8 cellular contexts compared by ENCODE assay signal in the genomic region with DNA sequence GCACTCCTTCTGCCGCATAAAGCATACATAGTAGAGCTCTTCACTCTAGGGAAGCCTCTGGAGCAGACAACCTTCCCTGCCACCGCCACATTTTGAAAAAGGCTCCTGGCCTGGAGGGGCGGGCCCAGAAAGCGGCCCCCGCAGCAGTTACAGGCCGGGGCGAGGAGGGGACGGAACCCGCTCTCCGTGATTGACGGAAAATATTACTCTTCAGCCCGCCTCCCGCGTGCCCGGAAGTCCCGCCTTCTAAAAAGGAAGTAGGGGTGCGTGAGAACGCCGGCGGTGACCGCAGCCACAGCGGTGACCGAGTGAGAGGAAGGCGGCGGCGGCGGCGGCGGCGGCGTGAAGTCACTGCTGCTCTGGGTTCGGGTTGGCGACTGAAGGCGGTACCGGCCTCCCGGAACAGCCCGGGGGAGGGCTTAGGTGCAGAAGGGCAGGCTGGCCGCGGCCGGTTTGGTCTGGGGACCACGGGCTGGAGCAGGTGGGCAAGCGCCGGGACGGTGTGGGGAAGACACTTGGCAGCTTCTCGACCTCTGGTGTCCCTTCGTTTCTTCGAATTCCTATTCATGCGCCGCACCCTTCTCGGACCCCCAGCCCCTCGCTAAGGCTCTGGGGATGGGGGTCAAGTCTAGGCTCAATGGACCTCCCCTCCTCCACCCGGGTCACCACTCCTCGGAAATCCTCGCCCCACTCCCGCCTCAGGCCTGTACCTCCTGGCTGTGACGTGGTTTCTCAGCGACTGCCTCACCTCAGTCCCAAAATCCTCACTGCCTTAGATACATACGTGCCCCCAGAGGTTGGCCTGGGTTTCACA. TPM values are rescaled to one million over a fixed set of nuclear protein-coding genes. Genes with fewer than 3 reads are reported as not detected.
DNase-seq lines count a peak whose midpoint lies in the region; ATAC-seq and TF ChIP-seq lines count a peak whose summit lies in the region.

A gene (plus strand): TSS at position 295 of the 814 bp plus-strand sequence. CDS start 729 bp downstream, outside the sequence.

- DNase-seq in DMS 273 (lab: John Stamatoyannopoulos, UW; ENCODE audit: unreplicated experiment) (peak; percentile 93), endothelial cell (ENCODE audit: low spot score) (peak; percentile 71), middle frontal gyrus (ENCODE audit: extremely low spot score, low spot score) (peak; percentile 50)
- DNase-seq in activated CD8-positive, alpha-beta memory T cell treated with anti-CD3 and anti-CD28 coated beads, Interleukin-2, amount 50 U/mL, for 48 hours: peak; percentile 87
- peak; percentile 59 to 70 for DNase-seq in stimulated activated CD8-positive, alpha-beta memory T cell treated with anti-CD3 and anti-CD28 coated beads, Interleukin-2, amount 100 ng/mL, for 48 hours (ENCODE audit: low read depth in 2 of 2)

- H3K4me3 ChIP-seq in HUES48 (ENCODE audit: low read depth, low read length) (peak within 1 kb of the TSS; percentile 81), OCI-LY3 (ENCODE audit: low read length) (peak within 1 kb of the TSS; percentile 100)

- H3K79me2 ChIP-seq in OCI-LY3 (ENCODE audit: low read length): peaks cover 51% of the 10 kb centered on the region

- ATAC-seq in GM21390 (IDR thresholded peaks at IDR 0.05; ENCODE audit: unreplicated experiment): peak; percentile 93

- H3K4me1 Mint-ChIP-seq in endothelial cell (ENCODE audit: unreplicated experiment): peaks cover 10% of the 10 kb centered on the region

- 0 out of 2 replicates have a peak, but pooled peaks cover 5% of the 10 kb centered on the region for H4K20me1 ChIP-seq in OCI-LY3 (ENCODE audit: insufficient read depth, low read length)

- peak within 1 kb of the TSS; percentile 92 for H3K4me3 Mint-ChIP-seq in endothelial cell (ENCODE audit: unreplicated experiment)

- 0 out of 2 replicates have a peak, but pooled peaks cover 4% of the 10 kb centered on the region for H3K4me1 ChIP-seq in HUES48 (ENCODE audit: control insufficient read depth, insufficient read depth, low read length)
- peaks cover 45% of the 10 kb centered on the region for H3K4me1 ChIP-seq in OCI-LY3 (ENCODE audit: low read length)

- TF ChIP-seq CTCF in OCI-LY3 (IDR thresholded peaks at IDR 0.05; ENCODE audit: low read depth, low read length) (no peak), endothelial cell (IDR thresholded peaks at IDR 0.05; ENCODE audit: unreplicated experiment) (no peak)

- peak within 1 kb of the TSS; percentile 97 for H3K4me2 ChIP-seq in OCI-LY3 (ENCODE audit: low read length)

- H3K9ac ChIP-seq in HUES48 (ENCODE audit: low read depth, low read length) (peak within 1 kb of the TSS; percentile 93), OCI-LY3 (ENCODE audit: low read length) (peak within 1 kb of the TSS; percentile 96)

- peak within 1 kb of the TSS; percentile 93 for H3K27ac Mint-ChIP-seq in endothelial cell (ENCODE audit: unreplicated experiment)

- no peaks in the 10 kb centered on the region for H3K9me3 Mint-ChIP-seq in endothelial cell (ENCODE audit: unreplicated experiment)

- H2AFZ ChIP-seq in OCI-LY3 (ENCODE audit: low read depth, low read length): peak within 1 kb of the TSS; percentile 84

- H3K9me3 ChIP-seq in HUES48 (ENCODE audit: control insufficient read depth, insufficient read depth, low read length): no peaks in the 10 kb centered on the region
- H3K9me3 ChIP-seq in OCI-LY3 (ENCODE audit: insufficient read depth, low read length): no peaks in the 10 kb centered on the region

- H3K36me3 ChIP-seq in HUES48 (ENCODE audit: control insufficient read depth, insufficient read depth, low read length) (peaks cover 31% of the 10 kb centered on the region), OCI-LY3 (replicated peaks; ENCODE audit: low read depth, low read length) (peaks cover 25% of the 10 kb centered on the region)

- peaks cover 5% of the 10 kb centered on the region for H3K27me3 Mint-ChIP-seq in endothelial cell (ENCODE audit: unreplicated experiment)

- no peaks in the 10 kb centered on the region for H3K27me3 ChIP-seq in HUES48 (ENCODE audit: control insufficient read depth, insufficient read depth, low read length)
- H3K27me3 ChIP-seq in OCI-LY3 (ENCODE audit: low read depth, low read length): no peaks in the 10 kb centered on the region

- H3K27ac ChIP-seq in HUES48 (ENCODE audit: low read depth, low read length) (peak within 1 kb of the TSS; percentile 80), OCI-LY3 (ENCODE audit: low read length) (peak within 1 kb of the TSS; percentile 52)

- H3K36me3 Mint-ChIP-seq in endothelial cell (ENCODE audit: low read depth, unreplicated experiment): peaks cover 5% of the 10 kb centered on the region

RNA-seq across cellular contexts. Expression of the gene that starts here (rescaled TPM):
- 18.6 TPM for total RNA-seq in endothelial cell (ENCODE audit: unreplicated experiment)

Comparison
In these comparisons a context has a peak if more than half of its experiments do, and no peak if none do; other contexts are left out.
1. Peak in every context shown above with its lines: DNase-seq, ATAC-seq, H3K4me3 ChIP-seq and H3K27ac ChIP-seq.